ENCODE assay signal across 10 cellular contexts in genomic region chr7:139842414-139843210, GRCh38. TPM values are rescaled to one million over a fixed set of nuclear protein-coding genes. Genes with fewer than 3 reads are reported as not detected.
DNase-seq lines count a peak whose midpoint lies in the region; ATAC-seq and TF ChIP-seq lines count a peak whose summit lies in the region.
"Had no signal": no experiment of that assay in that cellular context is flagged by ENCODE, and none has a peak within 500 bp of the region (broad histone marks: within the 10 kb centered on the region; RNA-seq: fewer than 3 reads in every experiment).

No MANE protein-coding gene starts in this region.

- 62 to 84% (median 74%) methylated on average over 15 of the region's 15 CpGs for WGBS in stomach, 5 donors

- TF ChIP-seq EP300 in stomach (IDR thresholded peaks at IDR 0.05): no peak

- no peaks in the 10 kb centered on the region for H3K9me3 ChIP-seq in stomach

- H3K4me1 Mint-ChIP-seq in effector memory CD8-positive, alpha-beta T cell (ENCODE audit: low read depth in 2 of 2): peaks cover 4 to 6% of the 10 kb centered on the region in 2 donors

- intact Hi-C loops in stomach (cut with DNase I; ENCODE audit: low total_unique reads): no loop called here

- peak; percentile 75 for ATAC-seq in HG03064 (IDR thresholded peaks at IDR 0.05; ENCODE audit: low read depth, unreplicated experiment)
- ATAC-seq in effector memory CD8-positive, alpha-beta T cell (replicated peaks): peak; percentile 32

- peak overlapping the region in 1 of 2 donors; percentile 42 for H3K27ac Mint-ChIP-seq in effector memory CD8-positive, alpha-beta T cell

- H3K36me3 ChIP-seq in stomach: no peaks in the 10 kb centered on the region

- peaks cover 9 to 15% of the 10 kb centered on the region in 2 donors for H3K27me3 Mint-ChIP-seq in effector memory CD8-positive, alpha-beta T cell

- peak overlapping the region in 1 of 2 donors; percentile 15 for H3K4me3 Mint-ChIP-seq in effector memory CD8-positive, alpha-beta T cell

- peak; percentile 37 for DNase-seq in activated CD8-positive, alpha-beta memory T cell treated with anti-CD3 and anti-CD28 coated beads for 24 hours
- no peak for DNase-seq in activated CD8-positive, alpha-beta memory T cell treated with anti-CD3 and anti-CD28 coated beads, Interleukin-2, amount 50 U/mL, for 48 hours
- no peak for DNase-seq in effector memory CD8-positive, alpha-beta T cell
- DNase-seq in stomach (no peak), anterior cingulate cortex (lab: John Stamatoyannopoulos, UW) (no peak)
- DNase-seq in stimulated activated CD4-positive, alpha-beta T cell treated with anti-CD3 and anti-CD28 coated beads, Interleukin-1b, Interleukin-23, amount 100 ng/mL, for 48 hours: no peak
- no peak for DNase-seq in activated effector memory CD4-positive, alpha-beta T cell treated with anti-CD3 and anti-CD28 coated beads, Interleukin-2, amount 50 U/mL, for 16 hours
- DNase-seq: activated effector memory CD4-positive, alpha-beta T cell treated with Interleukin-2 at 50 U/mL for 16 hours; KG1 had no signal

- no peak for TF ChIP-seq POLR2A in stomach (IDR thresholded peaks at IDR 0.05)

- H3K4me1 ChIP-seq in stomach: peaks cover 0 to 24% (median 8%) of the 10 kb centered on the region in 4 donors

- H3K27me3 ChIP-seq in stomach: no peaks in the 10 kb centered on the region

- TF ChIP-seq CTCF in stomach (IDR thresholded peaks at IDR 0.05): no peak

- no peaks in the 10 kb centered on the region for H3K9me3 Mint-ChIP-seq in effector memory CD8-positive, alpha-beta T cell

- H3K4me3 ChIP-seq in stomach: no peak overlapping the region

- H3K36me3 Mint-ChIP-seq in effector memory CD8-positive, alpha-beta T cell (ENCODE audit: insufficient read depth): no peaks in the 10 kb centered on the region

- peak overlapping the region in 3 of 5 donors; percentile 1 to 53 (median 24) for H3K27ac ChIP-seq in stomach

RNA-seq across cellular contexts. Expression of gene TBXAS1, which starts 13.5 kb away (rescaled TPM):
- total RNA-seq in stomach: 10 to 100 TPM in 4 of 5 donors, 1 to 10 TPM in 1; 1.4 to 92.8 (median 57.8) TPM
- polyA plus RNA-seq in stomach: 10 to 100 TPM in 1 of 3 donors, 1 to 10 TPM in 2; 7.6 to 10.3 (median 7.9) TPM
